ENCODE assay signal across 8 cellular contexts in the genomic region with DNA sequence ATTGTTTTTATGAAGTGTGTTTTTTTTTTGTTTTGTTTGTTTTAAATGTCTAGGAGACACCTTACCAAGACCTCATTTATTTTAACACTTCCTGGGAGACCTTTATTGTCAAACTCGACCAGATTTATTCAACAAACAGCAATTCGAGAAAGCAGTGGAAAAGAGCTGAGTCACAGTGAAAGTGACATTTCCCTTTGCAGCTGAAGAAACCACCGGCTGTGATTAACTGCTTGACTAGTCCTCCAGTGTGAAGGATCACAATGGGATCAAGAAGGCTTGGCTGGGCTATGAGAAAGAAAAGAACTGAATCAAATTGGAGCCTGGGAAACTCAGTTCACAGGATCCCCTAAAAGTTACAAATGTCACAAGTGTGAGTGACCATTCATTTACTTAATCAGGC. TPM values are rescaled to one million over a fixed set of nuclear protein-coding genes. Genes with fewer than 3 reads are reported as not detected.
A peak's percentile ranks its signal among the peaks of the same experiment; 100 is the strongest.
DNase-seq lines count a peak whose midpoint lies in the region; ATAC-seq lines count a peak whose summit lies in the region.

No MANE protein-coding gene starts in this region.

- DNase-seq in SHP77 (lab: John Stamatoyannopoulos, UW) (peak; percentile 8 to 21), SHP77 treated with DMSO at 0.1 percent for 48 hours (lab: John Stamatoyannopoulos, UW) (no peak), OCI-M1 (lab: John Stamatoyannopoulos, UW) (peak; percentile 52), iPS DF 4.7 (ENCODE audit: extremely low read depth, low spot score) (peak; percentile 14), NCI-H510A treated with DMSO at 0.1 percent for 48 hours (lab: John Stamatoyannopoulos, UW) (no peak), AML-193 (lab: John Stamatoyannopoulos, UW) (no peak), Right ventricle myocardium superior (no peak)

- ATAC-seq in HG02852 (IDR thresholded peaks at IDR 0.05; ENCODE audit: unreplicated experiment) (peak; percentile 93), Right ventricle myocardium superior (ENCODE audit: poor library complexity) (no peak)

- intact Hi-C loops in Right ventricle myocardium superior (cut with DNase I) = no loop called here

RNA-seq across cellular contexts. Expression of a gene that starts 11.9 kb away (rescaled TPM):
- not detected for total RNA-seq in Right ventricle myocardium superior

Comparison
In these comparisons a context has a peak if more than half of its experiments do, and no peak if none do; other contexts are left out.
1. DNase-seq: peak in SHP77 (2 of 2), OCI-M1 (single experiment) and iPS DF 4.7 (single experiment); none in SHP77 treated with DMSO at 0.1 percent for 48 hours (single experiment), NCI-H510A treated with DMSO at 0.1 percent for 48 hours (single experiment), AML-193 (0 of 2) and Right ventricle myocardium superior (single experiment).